In genomic region chr7:128234475-128234874, GRCh38 we compare ENCODE assay signal across 29 cellular contexts. TPM values are rescaled to one million over a fixed set of nuclear protein-coding genes. Genes with fewer than 3 reads are reported as not detected.
"Had no signal": no experiment of that assay in that cellular context is flagged by ENCODE, and none has a peak within 500 bp of the region (broad histone marks: within the 10 kb centered on the region; RNA-seq: fewer than 3 reads in every experiment).

No MANE protein-coding gene starts in this region.

- H3K4me1 ChIP-seq: lower lobe of right lung, prostate gland, sigmoid colon, tibial nerve, uterus had no signal

- H3K36me3 Mint-ChIP-seq: mesothelial cell of epicardium; naive B cell; natural killer cell; stimulated activated effector memory CD8-positive, alpha-beta T cell treated with anti-CD3 and anti-CD28 coated beads, Interleukin-12 subunit alpha, Interleukin-12 subunit beta, amount 100 ng/mL, for 72 hours; type B pancreatic cell had no signal

- DNase-seq: heart right ventricle; islet precursor cell; lower lobe of right lung; mammary epithelial cell; mesenchymal stem cell; naive B cell; natural killer cell; occipital lobe; ovary; retina; right cardiac atrium; sigmoid colon; small intestine; spleen; stimulated activated CD4-positive, alpha-beta T cell treated with anti-CD3 and anti-CD28 coated beads, Interleukin-4, amount 100 ng/mL, for 24 hours; stimulated activated naive CD4-positive, alpha-beta T cell; uterus had no signal

- H3K27ac ChIP-seq: heart right ventricle, hepatocyte, lower lobe of right lung, ovary, prostate gland, sigmoid colon, tibial nerve, uterus had no signal

- H3K9me3 Mint-ChIP-seq: stimulated activated naive CD8-positive, alpha-beta T cell treated with anti-CD3 and anti-CD28 coated beads, Interleukin-15, Interleukin-2, amounts not matched to agents 100 ng/mL and 50 ng/mL, for 24 hours had no signal

- H3K9me3 ChIP-seq: ovary, prostate gland, uterus had no signal

- ATAC-seq: heart right ventricle; lower lobe of right lung; natural killer cell; right cardiac atrium; stimulated activated effector memory CD8-positive, alpha-beta T cell treated with anti-CD3 and anti-CD28 coated beads, Interleukin-12 subunit alpha, Interleukin-12 subunit beta, amount 100 ng/mL, for 72 hours had no signal

- H3K27me3 ChIP-seq: hepatocyte, ovary, sigmoid colon, uterus had no signal

- H3K36me3 ChIP-seq: heart right ventricle, lower lobe of right lung, ovary, prostate gland, sigmoid colon, spleen, tibial nerve, uterus had no signal

- H3K27ac Mint-ChIP-seq: mesothelial cell of epicardium; natural killer cell; stimulated activated effector memory CD8-positive, alpha-beta T cell treated with anti-CD3 and anti-CD28 coated beads, Interleukin-12 subunit alpha, Interleukin-12 subunit beta, amount 100 ng/mL, for 72 hours; stimulated activated naive CD8-positive, alpha-beta T cell treated with anti-CD3 and anti-CD28 coated beads, Interleukin-15, Interleukin-2, amounts not matched to agents 100 ng/mL and 50 ng/mL, for 24 hours; type B pancreatic cell had no signal

- H3K4me1 Mint-ChIP-seq: mesothelial cell of epicardium, naive B cell had no signal

- H3K4me3 ChIP-seq: heart right ventricle, hepatocyte, lower lobe of right lung, ovary, prostate gland, sigmoid colon, spleen, tibial nerve, uterus had no signal

- H3K4me3 Mint-ChIP-seq: mesothelial cell of epicardium; naive B cell; natural killer cell; stimulated activated effector memory CD8-positive, alpha-beta T cell treated with anti-CD3 and anti-CD28 coated beads, Interleukin-12 subunit alpha, Interleukin-12 subunit beta, amount 100 ng/mL, for 72 hours; stimulated activated naive CD8-positive, alpha-beta T cell treated with anti-CD3 and anti-CD28 coated beads, Interleukin-15, Interleukin-2, amounts not matched to agents 100 ng/mL and 50 ng/mL, for 24 hours; type B pancreatic cell had no signal

RNA-seq across cellular contexts. Expression of gene LEP, which starts 6.6 kb away (rescaled TPM):
- total RNA-seq: hepatocyte, kidney epithelial cell, liver, lower lobe of right lung, mesothelial cell of epicardium, mononuclear cell, natural killer cell, occipital lobe, prostate gland, temporal lobe, uterus had no signal
- polyA plus RNA-seq: hepatocyte, neural cell had no signal
